8 cellular contexts compared by ENCODE assay signal in the genomic region with DNA sequence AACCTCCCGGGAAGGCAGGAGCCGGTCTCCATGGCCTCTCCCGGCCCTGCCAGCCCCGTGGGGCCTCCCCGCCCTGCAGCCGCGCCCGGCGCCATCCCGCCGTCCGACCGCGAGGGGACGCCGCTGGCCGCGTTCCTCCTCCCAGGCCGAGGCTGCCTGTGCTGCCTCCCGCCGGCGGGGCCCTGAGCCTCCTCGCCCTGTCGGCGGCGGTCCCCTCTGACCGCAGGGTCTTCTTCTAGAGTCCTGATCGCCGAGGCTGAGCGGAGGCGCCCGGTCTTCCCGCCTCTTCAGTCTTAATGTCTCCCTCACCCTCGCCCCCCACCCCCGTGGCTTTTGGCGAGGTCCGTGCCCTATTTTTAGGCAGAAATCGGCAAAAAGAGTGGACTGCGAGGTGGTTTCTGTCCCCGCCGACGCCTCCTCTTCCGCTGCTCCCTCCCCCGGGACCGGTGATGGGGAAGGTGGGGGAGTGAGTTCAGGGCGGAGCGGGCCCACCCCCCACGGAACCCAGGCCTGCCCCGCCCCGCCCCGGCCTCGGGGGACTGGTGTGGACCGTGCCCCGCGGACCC. TPM values are rescaled to one million over a fixed set of nuclear protein-coding genes. Genes with fewer than 3 reads are reported as not detected.
DNase-seq lines count a peak whose midpoint lies in the region; ATAC-seq and TF ChIP-seq lines count a peak whose summit lies in the region.

No MANE protein-coding gene starts in this region.

- H3K4me3 ChIP-seq in HUES64 (ENCODE audit: low read length) (peak overlapping the region; percentile 66), thyroid gland (replicated peaks in 1 of 3) (peak overlapping the region in 1 of 3 donors; percentile 2)

- H3K4me1 Mint-ChIP-seq in memory B cell = peaks cover 8% of the 10 kb centered on the region

- H3K36me3 Mint-ChIP-seq in memory B cell = peaks cover 2% of the 10 kb centered on the region

- H3K4me1 ChIP-seq in HUES64 (ENCODE audit: insufficient read depth, low read length) = peaks cover 7% of the 10 kb centered on the region; the same call in 1 of the 2 replicates
- H3K4me1 ChIP-seq in thyroid gland = peaks cover 0 to 20% of the 10 kb centered on the region in 2 donors

- no peak for TF ChIP-seq POLR2A in thyroid gland (IDR thresholded peaks at IDR 0.05)

- peak; percentile 77 for TF ChIP-seq CTCF in GM12873 (IDR thresholded peaks at IDR 0.05; ENCODE audit: insufficient read depth, low read depth, low read length, missing control alignments)
- peak in 5 of 6 experiments; percentile 9 to 40 (median 21) for TF ChIP-seq CTCF in thyroid gland (IDR thresholded peaks at IDR 0.05)

- no peak overlapping the region for H3K27ac ChIP-seq in HUES64 (ENCODE audit: low read depth, low read length)
- no peak overlapping the region for H3K27ac ChIP-seq in thyroid gland

- ATAC-seq in memory B cell (ENCODE audit: low read depth) = peak; percentile 59

- peaks cover 37% of the 10 kb centered on the region for H3K27me3 ChIP-seq in HUES64 (ENCODE audit: insufficient read depth, low read length)
- peaks cover 16% of the 10 kb centered on the region for H3K27me3 ChIP-seq in thyroid gland

- H3K27me3 Mint-ChIP-seq in memory B cell = peaks cover 7% of the 10 kb centered on the region

- DNase-seq in UCSD-AML1 (lab: John Stamatoyannopoulos, UW; ENCODE audit: unreplicated experiment) = peak; percentile 84
- peak; percentile 85 for DNase-seq in dermis blood vessel endothelial cell
- peak; percentile 45 to 68 for DNase-seq in memory B cell (ENCODE audit: low spot score in 2 of 2)
- DNase-seq in thyroid gland = no peak
- no peak for DNase-seq in mesenteric fat pad (ENCODE audit: low spot score)
- DNase-seq in SHP77 (lab: John Stamatoyannopoulos, UW) = no peak

- peak overlapping the region; percentile 51; the same call in 1 of the 2 replicates for H3K9ac ChIP-seq in HUES64 (ENCODE audit: low read depth, low read length)

- no peaks in the 10 kb centered on the region for H3K9me3 Mint-ChIP-seq in memory B cell

- H3K4me3 Mint-ChIP-seq in memory B cell = peak overlapping the region; percentile 74

- H3K36me3 ChIP-seq in HUES64 (ENCODE audit: insufficient read depth, low read length) (peaks cover 5% of the 10 kb centered on the region), thyroid gland (no peaks in the 10 kb centered on the region)

- intact Hi-C loops in thyroid gland (cut with DNase I) = no loop called here

- H3K9me3 ChIP-seq in HUES64 (ENCODE audit: insufficient read depth, low read depth, low read length) = no peaks in the 10 kb centered on the region
- no peaks in the 10 kb centered on the region for H3K9me3 ChIP-seq in thyroid gland

- WGBS in HUES64 = 2% methylated on average over 55 of the region's 55 CpGs
- 3 to 8% methylated on average over 19 to 21 of the region's 55 CpGs for WGBS in thyroid gland, 2 donors

- no peak overlapping the region for H3K27ac Mint-ChIP-seq in memory B cell

RNA-seq across cellular contexts. Expression of a gene that starts 0.8 kb away (rescaled TPM):
- 3.0 TPM for polyA plus RNA-seq in HUES64 (2013, experiment 1 of 2)
- 2.9 TPM for polyA plus RNA-seq in HUES64 (2013, experiment 2 of 2)
- total RNA-seq in dermis blood vessel endothelial cell = 0.85 and 2.6 TPM in 2 replicates
- 1 to 10 TPM in 1 of 4 donors, under 1 TPM in 1, not detected in 2; 0.44 to 1.1 TPM for total RNA-seq in thyroid gland
- total RNA-seq in mesenteric fat pad = 1.3 TPM

RNA-seq across cellular contexts. Expression of a gene that starts 14.3 kb away (rescaled TPM):
- polyA plus RNA-seq in HUES64 (2013, experiment 1 of 2) = 2,187 TPM
- polyA plus RNA-seq in HUES64 (2013, experiment 2 of 2) = 2,411 TPM
- 1,818 and 3,550 TPM in 2 replicates for total RNA-seq in dermis blood vessel endothelial cell
- 1,000 to 10,000 TPM; 5,127 to 8,436 (median 6,104) TPM for total RNA-seq in thyroid gland
- total RNA-seq in mesenteric fat pad = 1,718 TPM

RNA-seq across cellular contexts. Expression of a gene that starts 38.7 kb away (rescaled TPM):
- polyA plus RNA-seq in HUES64 (2013, experiment 1 of 2) = 1.4 TPM
- 1.3 TPM for polyA plus RNA-seq in HUES64 (2013, experiment 2 of 2)
- total RNA-seq in dermis blood vessel endothelial cell (1.0 and 2.7 TPM in 2 replicates), thyroid gland (1 to 10 TPM in 2 of 4 donors, under 1 TPM in 2; 0.29 to 5.0 (median 1.3) TPM), mesenteric fat pad (0.51 TPM)

Comparison
In these comparisons a context has a peak if more than half of its experiments do, and no peak if none do; other contexts are left out.
1. DNase-seq: peak in UCSD-AML1 (single experiment), dermis blood vessel endothelial cell (single experiment) and memory B cell (2 of 2); none in thyroid gland (0 of 2), mesenteric fat pad (single experiment) and SHP77 (0 of 2).